In the genomic region with DNA sequence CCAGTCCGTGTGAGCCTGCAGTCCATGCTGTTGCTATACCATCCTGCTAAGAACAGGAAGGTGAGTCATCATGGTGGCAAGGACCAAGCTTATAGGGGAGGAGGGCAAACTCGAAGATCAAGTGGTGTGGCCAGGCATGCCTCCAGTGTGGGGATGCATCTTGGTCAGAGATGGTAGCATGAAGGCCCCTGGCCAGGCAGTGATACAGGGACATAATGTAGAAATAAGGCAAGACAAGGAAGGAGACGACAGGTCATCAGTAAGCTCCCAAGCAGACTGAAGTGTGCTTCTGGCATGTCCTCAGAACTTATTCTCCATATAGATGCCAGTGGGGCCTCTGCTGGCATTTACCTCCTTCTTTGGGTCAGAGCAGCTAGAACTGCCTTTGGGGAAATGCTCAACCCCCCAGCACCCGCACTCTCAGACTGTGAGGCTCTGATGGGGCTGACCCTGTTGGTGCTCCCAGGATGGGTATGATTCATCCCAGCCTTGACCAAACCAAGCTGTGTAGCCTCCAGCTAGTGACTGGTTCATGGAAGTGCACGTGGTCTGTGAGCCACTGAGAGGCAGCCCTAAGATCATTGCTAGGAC, we compare ENCODE assay signal across 12 cellular contexts. TPM values are rescaled to one million over a fixed set of nuclear protein-coding genes. Genes with fewer than 3 reads are reported as not detected.
DNase-seq lines count a peak whose midpoint lies in the region; ATAC-seq, FAIRE-seq and TF ChIP-seq lines count a peak whose summit lies in the region.
"Had no signal": no experiment of that assay in that cellular context is flagged by ENCODE, and none has a peak within 500 bp of the region (broad histone marks: within the 10 kb centered on the region; RNA-seq: fewer than 3 reads in every experiment).

No MANE protein-coding gene starts in this region.

- no peak overlapping the region for H3K4me3 ChIP-seq in HCT116 (replicated peaks in 1 of 2; ENCODE audit: low read depth in 1 of 2, low read length in 2 of 2)

- no peaks in the 10 kb centered on the region for H3K9me3 Mint-ChIP-seq in activated CD8-positive, alpha-beta T cell treated with anti-CD3 and anti-CD28 coated beads for 36 hours

- TF ChIP-seq RAD21 in HCT116 (IDR thresholded peaks at IDR 0.05; ENCODE audit: low read depth): no peak

- no peaks in the 10 kb centered on the region for H3K79me2 ChIP-seq in HCT116 (ENCODE audit: insufficient read depth, low read length)

- peak overlapping the region; percentile 20 for H3K4me2 ChIP-seq in HCT116 (ENCODE audit: low read length)

- peaks cover 22% of the 10 kb centered on the region for H3K27me3 Mint-ChIP-seq in activated CD8-positive, alpha-beta T cell treated with anti-CD3 and anti-CD28 coated beads for 36 hours

- H3K27ac ChIP-seq in HCT116 (ENCODE audit: low read depth, low read length): no peak overlapping the region
- H3K27ac ChIP-seq: C4-2B had no signal

- no peaks in the 10 kb centered on the region for H3K9me3 ChIP-seq in HCT116 (ENCODE audit: control insufficient read depth in 1 of 2, insufficient read depth in 1 of 2, low read depth in 1 of 2, low read length in 2 of 2)

- H3K4me3 Mint-ChIP-seq in activated CD8-positive, alpha-beta T cell treated with anti-CD3 and anti-CD28 coated beads for 36 hours: no peak overlapping the region

- H3K36me3 ChIP-seq in HCT116 (ENCODE audit: control insufficient read depth in 1 of 2, insufficient read depth in 2 of 2, low read length in 2 of 2): no peaks in the 10 kb centered on the region

- H3K9me2 ChIP-seq in HCT116 (ENCODE audit: insufficient read depth): no peaks in the 10 kb centered on the region

- no peaks in the 10 kb centered on the region for H4K20me1 ChIP-seq in HCT116 (ENCODE audit: insufficient read depth)

- no TSS peak for BruUV-seq in HCT116 (replicated peaks; lab: Mats Ljungman, UMichigan)

- H3K9ac ChIP-seq in HCT116 (ENCODE audit: low read length): no peak overlapping the region

- CTCF ChIA-PET in HCT116 (lab: Charles Lee): no interaction called here
- CTCF ChIA-PET in activated CD8-positive, alpha-beta T cell treated with anti-CD3 and anti-CD28 coated beads for 36 hours (lab: Charles Lee): interaction anchor here (1.1 kb wide), 1 partner anchor 54 kb away, joined by 3 read pairs; no protein-coding TSS in a partner anchor

- ATAC-seq in HCT116: peak; percentile 88
- ATAC-seq in activated CD8-positive, alpha-beta T cell treated with anti-CD3 and anti-CD28 coated beads for 36 hours: peak; percentile 72
- no peak for ATAC-seq in GM18868 (IDR thresholded peaks at IDR 0.05; ENCODE audit: unreplicated experiment)
- ATAC-seq: left lobe of liver had no signal

- H3K4me1 ChIP-seq in HCT116 (ENCODE audit: control insufficient read depth in 1 of 2, insufficient read depth in 2 of 2, low read length in 2 of 2): peaks cover 5 to 18% of the 10 kb centered on the region in 2 experiments; a peak in 3 of 4 replicates

- H3K36me3 Mint-ChIP-seq in activated CD8-positive, alpha-beta T cell treated with anti-CD3 and anti-CD28 coated beads for 36 hours (ENCODE audit: low read depth): no peaks in the 10 kb centered on the region

- H3K27me3 ChIP-seq in HCT116 (ENCODE audit: insufficient read depth, low read length): peaks cover 18% of the 10 kb centered on the region; the same call in 1 of the 2 replicates

- no peak for FAIRE-seq in GM12892 (lab: Jason Lieb, UNC)

- DNase-seq in A172 (ENCODE audit: low spot score): peak; percentile 79
- DNase-seq in HCT116 (ENCODE audit: low read depth, low spot score): no peak
- peak; percentile 17 for DNase-seq in activated CD8-positive, alpha-beta T cell treated with anti-CD3 and anti-CD28 coated beads for 36 hours
- peak; percentile 38 for DNase-seq in foreskin melanocyte
- no peak for DNase-seq in GM12892 (ENCODE audit: insufficient read length)
- no peak for DNase-seq in posterior cingulate gyrus
- no peak for DNase-seq in central memory CD4-positive, alpha-beta T cell

- RAD21 ChIA-PET in HCT116 (lab: Charles Lee; ENCODE audit: low non-redundant PET in 1 of 2, low total read pairs in 2 of 2, uncharacterized antibody in 2 of 2, unreplicated experiment in 2 of 2): no interaction called here

- no peak for TF ChIP-seq CTCF in HCT116 (IDR thresholded peaks at IDR 0.05 in 2 of 3, conservative IDR thresholded peaks at IDR 0.05 in 1 of 3; ENCODE audit: borderline replicate concordance in 1 of 3, insufficient read depth in 1 of 3, low read depth in 2 of 3, low read length in 2 of 3)
- TF ChIP-seq CTCF in activated CD8-positive, alpha-beta T cell treated with anti-CD3 and anti-CD28 coated beads for 36 hours (IDR thresholded peaks at IDR 0.05): no peak

- H3K27ac Mint-ChIP-seq in activated CD8-positive, alpha-beta T cell treated with anti-CD3 and anti-CD28 coated beads for 36 hours: no peak overlapping the region
- H3K27ac Mint-ChIP-seq: progenitor cell of endocrine pancreas had no signal

- intact Hi-C loops in HCT116 (cut with micrococcal nuclease) (no loop called here), posterior cingulate gyrus (cut with DNase I) (no loop called here)
- intact Hi-C loops in activated CD8-positive, alpha-beta T cell treated with anti-CD3 and anti-CD28 coated beads for 36 hours (cut with micrococcal nuclease): no loop called here

- H3K4me1 Mint-ChIP-seq in activated CD8-positive, alpha-beta T cell treated with anti-CD3 and anti-CD28 coated beads for 36 hours (ENCODE audit: low read depth): peaks cover 18% of the 10 kb centered on the region

- no peak overlapping the region for H2AFZ ChIP-seq in HCT116 (ENCODE audit: low read depth, low read length, poor library complexity, severe bottlenecking)

- TF ChIP-seq POLR2A in HCT116 (IDR thresholded peaks at IDR 0.05; ENCODE audit: borderline replicate concordance, extremely low read depth, insufficient read depth, insufficient read length) (no peak), GM12892 (IDR thresholded peaks at IDR 0.05; ENCODE audit: low read depth, low read length) (no peak)

- POLR2A ChIA-PET in HCT116 (lab: Charles Lee): no interaction called here
- POLR2A ChIA-PET in activated CD8-positive, alpha-beta T cell treated with anti-CD3 and anti-CD28 coated beads for 36 hours (lab: Charles Lee): interaction anchor here (1.1 kb wide), 1 partner anchor 10 kb away, joined by 3 read pairs; no protein-coding TSS in a partner anchor

TF ChIP-seq in HCT116, 20 proteins besides CTCF, POLR2A, EP300 and RAD21 (continues in another document):
- no peak for TF ChIP-seq YY1 (IDR thresholded peaks at IDR 0.05; ENCODE audit: extremely low read depth, insufficient replicate concordance, low read depth, low read length)
- no peak for TF ChIP-seq CEBPB (IDR thresholded peaks at IDR 0.05; ENCODE audit: low read depth)
- no peak for TF ChIP-seq EGR1 (IDR thresholded peaks at IDR 0.05; ENCODE audit: low read depth)
- TF ChIP-seq, protein P1, sequence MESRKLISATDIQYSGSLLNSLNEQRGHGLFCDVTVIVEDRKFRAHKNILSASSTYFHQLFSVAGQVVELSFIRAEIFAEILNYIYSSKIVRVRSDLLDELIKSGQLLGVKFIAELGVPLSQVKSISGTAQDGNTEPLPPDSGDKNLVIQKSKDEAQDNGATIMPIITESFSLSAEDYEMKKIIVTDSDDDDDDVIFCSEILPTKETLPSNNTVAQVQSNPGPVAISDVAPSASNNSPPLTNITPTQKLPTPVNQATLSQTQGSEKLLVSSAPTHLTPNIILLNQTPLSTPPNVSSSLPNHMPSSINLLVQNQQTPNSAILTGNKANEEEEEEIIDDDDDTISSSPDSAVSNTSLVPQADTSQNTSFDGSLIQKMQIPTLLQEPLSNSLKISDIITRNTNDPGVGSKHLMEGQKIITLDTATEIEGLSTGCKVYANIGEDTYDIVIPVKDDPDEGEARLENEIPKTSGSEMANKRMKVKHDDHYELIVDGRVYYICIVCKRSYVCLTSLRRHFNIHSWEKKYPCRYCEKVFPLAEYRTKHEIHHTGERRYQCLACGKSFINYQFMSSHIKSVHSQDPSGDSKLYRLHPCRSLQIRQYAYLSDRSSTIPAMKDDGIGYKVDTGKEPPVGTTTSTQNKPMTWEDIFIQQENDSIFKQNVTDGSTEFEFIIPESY (IDR thresholded peaks at IDR 0.05; ENCODE audit: extremely low read depth, insufficient replicate concordance, low read length): no peak
- TF ChIP-seq, protein P2, sequence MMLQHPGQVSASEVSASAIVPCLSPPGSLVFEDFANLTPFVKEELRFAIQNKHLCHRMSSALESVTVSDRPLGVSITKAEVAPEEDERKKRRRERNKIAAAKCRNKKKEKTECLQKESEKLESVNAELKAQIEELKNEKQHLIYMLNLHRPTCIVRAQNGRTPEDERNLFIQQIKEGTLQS (IDR thresholded peaks at IDR 0.05): no peak
- TF ChIP-seq EZH2 (IDR thresholded peaks at IDR 0.05): no peak
- TF ChIP-seq POLR2AphosphoS5 (IDR thresholded peaks at IDR 0.05; ENCODE audit: low read depth, low read length): no peak
- TF ChIP-seq SIN3A (IDR thresholded peaks at IDR 0.05; ENCODE audit: low read depth): no peak
- no peak for TF ChIP-seq CBX3 (IDR thresholded peaks at IDR 0.05; ENCODE audit: low read depth)
- no peak for TF ChIP-seq ZNF274 (IDR thresholded peaks at IDR 0.05; ENCODE audit: low read depth, low read length)
- no peak for TF ChIP-seq ZFX (IDR thresholded peaks at IDR 0.05)
- TF ChIP-seq SRF (IDR thresholded peaks at IDR 0.05; ENCODE audit: low read depth): no peak
- no peak for TF ChIP-seq FOSL1 (IDR thresholded peaks at IDR 0.05; ENCODE audit: low read depth)

RNA-seq across cellular contexts. Expression of a gene that starts 52.5 kb away (rescaled TPM):
- total RNA-seq in A172 (2014; rRNA removed; shearing (Covaris generic)): 0.12 and 0.50 TPM in 2 replicates
- not detected for total RNA-seq in HCT116 (2021; ENCODE audit: unreplicated experiment)
- polyA plus RNA-seq in HCT116 (2012): 0.01 TPM in 2 replicates
- total RNA-seq in activated CD8-positive, alpha-beta T cell treated with anti-CD3 and anti-CD28 coated beads for 36 hours: not detected
- not detected for polyA plus RNA-seq in GM12892 (2012; ENCODE audit: missing spikeins)
- total RNA-seq: epithelial cell of proximal tubule had no signal

Comparison
In these comparisons a context has a peak if more than half of its experiments do, and no peak if none do; other contexts are left out.
1. DNase-seq: peak in A172 (single experiment), activated CD8-positive, alpha-beta T cell treated with anti-CD3 and anti-CD28 coated beads for 36 hours (single experiment) and foreskin melanocyte (single experiment); none in HCT116 (single experiment), GM12892 (single experiment), posterior cingulate gyrus (0 of 10) and central memory CD4-positive, alpha-beta T cell (single experiment).